In the genomic region with DNA sequence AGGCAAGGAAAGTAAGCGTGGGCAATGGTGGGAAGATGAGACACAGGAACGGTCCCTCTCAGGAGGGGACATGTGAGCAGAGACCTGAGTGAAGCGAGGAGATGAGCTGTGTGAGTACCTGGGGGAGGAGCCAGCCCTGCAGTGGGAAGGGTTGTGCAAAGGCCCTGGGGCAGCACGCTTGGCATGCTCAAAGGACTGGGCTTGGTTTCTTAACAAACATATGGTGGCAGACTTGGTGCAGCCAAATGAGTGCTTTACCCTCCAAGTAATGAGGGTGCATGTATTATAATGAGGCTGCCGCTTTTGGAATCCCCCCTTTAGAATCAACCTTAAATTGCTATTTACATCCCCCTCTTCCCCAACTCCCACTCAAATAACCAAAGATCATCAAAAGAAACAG, we compare ENCODE assay signal across 35 cellular contexts.
"Had no signal": no experiment of that assay in that cellular context is flagged by ENCODE, and none has a peak within 500 bp of the region (broad histone marks: within the 10 kb centered on the region; RNA-seq: fewer than 3 reads in every experiment).

No MANE protein-coding gene starts in this region.

- H3K4me3 ChIP-seq: MG63 had no signal

- H3K9me3 ChIP-seq: MG63 had no signal

- H3K36me3 ChIP-seq: MG63 had no signal

- H3K27me3 ChIP-seq: MG63 had no signal

- DNase-seq: Kasumi-1, MG63, MM.1S, MV-4-11, NCI-H1048, NCI-H1092, NCI-H1092 treated with DMSO at 0.1 percent for 48 hours, NCI-H1105, NCI-H1105 treated with DMSO at 0.1 percent for 48 hours, NCI-H1417, NCI-H1417 treated with DMSO at 0.1 percent for 48 hours, NCI-H1436, NCI-H1436 treated with DMSO at 0.1 percent for 48 hours, NCI-H146, NCI-H1694, NCI-H1694 treated with DMSO at 0.1 percent for 48 hours, NCI-H187, NCI-H187 treated with DMSO at 0.1 percent for 48 hours, NCI-H1930, NCI-H2029, NCI-H2029 treated with DMSO at 0.1 percent for 48 hours, NCI-H2081, NCI-H2081 treated with DMSO at 0.1 percent for 48 hours, NCI-H2107, NCI-H2171, NCI-H2171 treated with DMSO at 0.1 percent for 48 hours, NCI-H2227 treated with DMSO at 0.1 percent for 48 hours, NCI-H226, NCI-H345, NCI-H446, NCI-H446 treated with DMSO at 0.1 percent for 48 hours, NCI-H510A, NCI-H510A treated with DMSO at 0.1 percent for 48 hours, NCI-H524, NCI-H524 treated with DMSO at 0.1 percent for 48 hours had no signal
